In genomic region chr17:55729484-55729883, GRCh38 we compare ENCODE assay signal across 24 cellular contexts. TPM values are rescaled to one million over a fixed set of nuclear protein-coding genes. Genes with fewer than 3 reads are reported as not detected.
"Had no signal": no experiment of that assay in that cellular context is flagged by ENCODE, and none has a peak within 500 bp of the region (broad histone marks: within the 10 kb centered on the region; RNA-seq: fewer than 3 reads in every experiment).

No MANE protein-coding gene starts in this region.

- DNase-seq: activated B cell treated with CpG ODN at 0.5 μM for 24 hours; activated CD4-positive, alpha-beta memory T cell treated with anti-CD3 and anti-CD28 coated beads for 36 hours; activated CD4-positive, alpha-beta T cell treated with anti-CD3 and anti-CD28 coated beads, Interleukin-2, amount 10 ng/mL, durations not matched to agents 7 days and 5 days; activated CD8-positive, alpha-beta memory T cell treated with anti-CD3 and anti-CD28 coated beads for 24 hours; activated effector memory CD4-positive, alpha-beta T cell treated with anti-CD3 and anti-CD28 coated beads, Interleukin-2, amount 50 U/mL, for 16 hours; activated naive CD4-positive, alpha-beta T cell treated with Interleukin-2 at 50 U/mL for 16 hours; activated naive CD8-positive, alpha-beta T cell treated with anti-CD3 and anti-CD28 coated beads, Interleukin-2, amount 50 U/mL, for 24 hours; activated T-cell treated with anti-CD3 and anti-CD28 coated beads, Interleukin-2, amount 50 U/mL, for 4 hours; amygdala; KG1; NCI-H1092; NCI-H1417; NCI-H1694; NCI-H2029; NCI-H2107; NCI-H2171 treated with DMSO at 0.1 percent for 48 hours; NCI-H345; NCI-H510A; NCI-H526 treated with DMSO at 0.1 percent for 48 hours; NCI-H82; T-helper 9 cell had no signal

- H3K9me3 ChIP-seq: SJSA1 had no signal

- H3K27me3 ChIP-seq: cardiac muscle cell, SJSA1 had no signal

- H3K4me3 ChIP-seq: cardiac muscle cell, SJSA1 had no signal

- ATAC-seq: activated naive CD4-positive, alpha-beta T cell treated with anti-CD3 and anti-CD28 coated beads, Interleukin-2, amount 50 U/mL, for 72 hours; activated naive CD8-positive, alpha-beta T cell treated with anti-CD3 and anti-CD28 coated beads, Interleukin-2, amount 50 U/mL, for 24 hours; activated T-cell treated with anti-CD3 and anti-CD28 coated beads, Interleukin-2, amount 50 U/mL, for 4 hours had no signal

- H3K36me3 ChIP-seq: cardiac muscle cell, SJSA1 had no signal

- H3K27ac ChIP-seq: cardiac muscle cell, SJSA1 had no signal

RNA-seq across cellular contexts. Expression of gene TMEM100, which starts 6.8 kb away (rescaled TPM):
- total RNA-seq: activated B cell treated with CpG ODN at 0.5 μM for 24 hours; activated CD4-positive, alpha-beta memory T cell treated with anti-CD3 and anti-CD28 coated beads for 36 hours; activated CD4-positive, alpha-beta T cell treated with anti-CD3 and anti-CD28 coated beads, Interleukin-2, amount 10 ng/mL, durations not matched to agents 7 days and 5 days; activated naive CD4-positive, alpha-beta T cell treated with anti-CD3 and anti-CD28 coated beads, Interleukin-2, amount 50 U/mL, for 72 hours; activated T-cell treated with anti-CD3 and anti-CD28 coated beads, Interleukin-2, amount 50 U/mL, for 4 hours had no signal
- polyA plus RNA-seq: cardiac muscle cell had no signal
